ENCODE assay signal across 16 cellular contexts in genomic region chr20:49701916-49702315, GRCh38. TPM values are rescaled to one million over a fixed set of nuclear protein-coding genes. Genes with fewer than 3 reads are reported as not detected.
DNase-seq lines count a peak whose midpoint lies in the region; ATAC-seq, FAIRE-seq and TF ChIP-seq lines count a peak whose summit lies in the region.
"Had no signal": no experiment of that assay in that cellular context is flagged by ENCODE, and none has a peak within 500 bp of the region (broad histone marks: within the 10 kb centered on the region; RNA-seq: fewer than 3 reads in every experiment).

No MANE protein-coding gene starts in this region.

- H3K27me3 ChIP-seq in HCT116 (ENCODE audit: insufficient read depth, low read length), result no peaks in the 10 kb centered on the region
- H3K27me3 ChIP-seq: pancreas had no signal

- TF ChIP-seq EP300 in A549 (IDR thresholded peaks at IDR 0.05), result no peak

- TF ChIP-seq RAD21 in A549 (conservative IDR thresholded peaks at IDR 0.05 in 1 of 2, IDR thresholded peaks at IDR 0.05 in 1 of 2) (no peak), HCT116 (IDR thresholded peaks at IDR 0.05; ENCODE audit: low read depth) (no peak)

- H2AFZ ChIP-seq in HCT116 (ENCODE audit: low read depth, low read length, poor library complexity, severe bottlenecking), result no peak overlapping the region

- WGBS in A549 (ENCODE audit: missing lambda C conversion rate), result 55% methylated on average over 8 of the region's 8 CpGs
- 100% methylated on average over 1 of the region's 8 CpGs for WGBS in mesodermal cell (ENCODE audit: insufficient coverage in 2 of 2), 2 experiments

- POLR2A ChIA-PET in A549 (lab: Yijun Ruan, JAX) (interaction anchor here (1.4 to 1.6 kb wide), 4 partner anchors 27 to 111 kb away, joined by 4 to 5 read pairs (median 5); partner anchors contain the start of gene SLC9A8), HCT116 (lab: Charles Lee) (interaction anchor here (0.7 to 1.7 kb wide), 4 partner anchors 8 to 18 kb away, joined by 3 to 6 read pairs (median 5); no protein-coding TSS in a partner anchor)

- H3K4me1 Mint-ChIP-seq in activated naive CD8-positive, alpha-beta T cell (ENCODE audit: low read depth), result peaks cover 62% of the 10 kb centered on the region

- no peak for DNase-seq in A549 (ENCODE audit: low read depth in 1 of 2, low spot score in 1 of 2)
- DNase-seq in HCT116 (ENCODE audit: low read depth, low spot score), result no peak
- DNase-seq in NCI-H146 treated with DMSO at 0.1 percent for 48 hours (lab: John Stamatoyannopoulos, UW; ENCODE audit: unreplicated experiment), result no peak
- DNase-seq: activated naive CD4-positive, alpha-beta T cell treated with anti-CD3 and anti-CD28 coated beads, Interleukin-2, amount 50 U/mL, for 16 hours; AML-193; DND-41; pancreas had no signal

- no TSS peak for BruUV-seq in HCT116 (replicated peaks; lab: Mats Ljungman, UMichigan)

- TF ChIP-seq POLR2A in A549 (IDR thresholded peaks at IDR 0.05; ENCODE audit: low read length) (no peak), HCT116 (IDR thresholded peaks at IDR 0.05; ENCODE audit: borderline replicate concordance, extremely low read depth, insufficient read depth, insufficient read length) (no peak)

- H3K4me3 ChIP-seq in A549 (peak overlapping the region; percentile 12; the same call in 1 of the 3 replicates), HCT116 (replicated peaks in 1 of 2; ENCODE audit: low read depth in 1 of 2, low read length in 2 of 2) (no peak overlapping the region), mesodermal cell (ENCODE audit: extremely low read depth, insufficient read depth, low read length, poor library complexity, severe bottlenecking) (no peak overlapping the region)
- H3K4me3 ChIP-seq: lung, pancreas had no signal

- no peak overlapping the region for H3K9ac ChIP-seq in HCT116 (ENCODE audit: low read length)

- no peak for FAIRE-seq in A549 (lab: Jason Lieb, UNC)
- FAIRE-seq: pancreas, RCC 7860 had no signal

- H3K27ac Mint-ChIP-seq in activated naive CD8-positive, alpha-beta T cell, result peak overlapping the region; percentile 58

- H3K36me3 ChIP-seq in HCT116 (ENCODE audit: control insufficient read depth in 1 of 2, insufficient read depth in 2 of 2, low read length in 2 of 2), result no peaks in the 10 kb centered on the region
- peaks cover 4% of the 10 kb centered on the region for H3K36me3 ChIP-seq in mesodermal cell (ENCODE audit: control insufficient read depth, insufficient read depth, low read length)
- H3K36me3 ChIP-seq: pancreas had no signal

- peaks cover 44% of the 10 kb centered on the region; the same call in 1 of the 2 replicates for H4K20me1 ChIP-seq in HCT116 (ENCODE audit: insufficient read depth)

- CTCF ChIA-PET in A549 (lab: Yijun Ruan, JAX), result interaction anchor here (0.9 to 2.5 kb wide), 3 partner anchors 9 to 91 kb away, joined by 5 to 11 read pairs (median 8); no protein-coding TSS in a partner anchor
- CTCF ChIA-PET in HCT116 (lab: Charles Lee), result no interaction called here

- H3K27me3 Mint-ChIP-seq in activated naive CD8-positive, alpha-beta T cell, result no peaks in the 10 kb centered on the region

- H3K9me3 ChIP-seq in A549, result no peaks in the 10 kb centered on the region
- no peaks in the 10 kb centered on the region for H3K9me3 ChIP-seq in HCT116 (ENCODE audit: control insufficient read depth in 1 of 2, insufficient read depth in 1 of 2, low read depth in 1 of 2, low read length in 2 of 2)
- no peaks in the 10 kb centered on the region for H3K9me3 ChIP-seq in mesodermal cell (ENCODE audit: control insufficient read depth, low read length)
- H3K9me3 ChIP-seq: pancreas had no signal

- H3K4me2 ChIP-seq in A549, result peak overlapping the region; percentile 85
- H3K4me2 ChIP-seq in HCT116 (ENCODE audit: low read length), result peak overlapping the region; percentile 56

- H3K79me2 ChIP-seq in HCT116 (ENCODE audit: insufficient read depth, low read length), result peaks cover 99% of the 10 kb centered on the region

- intact Hi-C loops in HCT116 (cut with micrococcal nuclease), result no loop called here

- no peak overlapping the region for H3K4me3 Mint-ChIP-seq in activated naive CD8-positive, alpha-beta T cell

- H3K9me2 ChIP-seq in HCT116 (ENCODE audit: insufficient read depth), result no peaks in the 10 kb centered on the region

- H3K27ac ChIP-seq in A549 (peak overlapping the region; percentile 98), HCT116 (ENCODE audit: low read depth, low read length) (peak overlapping the region; percentile 58), mesodermal cell (ENCODE audit: low read depth, low read length, severe bottlenecking) (peak overlapping the region; percentile 42)

- TF ChIP-seq CTCF in A549 (IDR thresholded peaks at IDR 0.05) (no peak), HCT116 (IDR thresholded peaks at IDR 0.05 in 2 of 3, conservative IDR thresholded peaks at IDR 0.05 in 1 of 3; ENCODE audit: borderline replicate concordance in 1 of 3, insufficient read depth in 1 of 3, low read depth in 2 of 3, low read length in 2 of 3) (no peak)

- H3K9me3 Mint-ChIP-seq in activated naive CD8-positive, alpha-beta T cell (ENCODE audit: low read depth), result no peaks in the 10 kb centered on the region
- H3K9me3 Mint-ChIP-seq: IgD-negative memory B cell had no signal

- peaks cover 2% of the 10 kb centered on the region for H3K36me3 Mint-ChIP-seq in activated naive CD8-positive, alpha-beta T cell

- no peak for ATAC-seq in A549
- no peak for ATAC-seq in HCT116
- ATAC-seq in HG03469 (IDR thresholded peaks at IDR 0.05; ENCODE audit: unreplicated experiment), result no peak
- no peak for ATAC-seq in GM21723 (IDR thresholded peaks at IDR 0.05; ENCODE audit: unreplicated experiment)
- no peak for ATAC-seq in HG02885 (IDR thresholded peaks at IDR 0.05; ENCODE audit: poor library complexity, unreplicated experiment)
- ATAC-seq: esophagus mucosa had no signal

- H3K4me1 ChIP-seq in A549 (peaks cover 93% of the 10 kb centered on the region), HCT116 (ENCODE audit: control insufficient read depth in 1 of 2, insufficient read depth in 2 of 2, low read length in 2 of 2) (peaks cover 68 to 76% of the 10 kb centered on the region in 2 experiments), mesodermal cell (ENCODE audit: control insufficient read depth, insufficient read depth, low read length, poor library complexity, severe bottlenecking) (peaks cover 24% of the 10 kb centered on the region)

- RAD21 ChIA-PET in HCT116 (lab: Charles Lee; ENCODE audit: low non-redundant PET in 1 of 2, low total read pairs in 2 of 2, uncharacterized antibody in 2 of 2, unreplicated experiment in 2 of 2), result no interaction called here

TF ChIP-seq in A549, 52 proteins besides CTCF, POLR2A, EP300 and RAD21:
- no peak for TF ChIP-seq FOSL2 (IDR thresholded peaks at IDR 0.05)
- TF ChIP-seq FOSL2 (CRISPR knock-in tag; IDR thresholded peaks at IDR 0.05), result no peak
- TF ChIP-seq CEBPB (IDR thresholded peaks at IDR 0.05), result no peak
- no peak for TF ChIP-seq MYC (IDR thresholded peaks at IDR 0.05; ENCODE audit: borderline replicate concordance, low read length)

TF ChIP-seq in HCT116, 20 proteins besides CTCF, POLR2A, EP300 and RAD21 (continues in another document):
- TF ChIP-seq EGR1 (IDR thresholded peaks at IDR 0.05; ENCODE audit: low read depth), result no peak
- no peak for TF ChIP-seq ATF3 (IDR thresholded peaks at IDR 0.05)
- TF ChIP-seq POLR2AphosphoS5 (IDR thresholded peaks at IDR 0.05; ENCODE audit: low read depth, low read length), result no peak
- TF ChIP-seq REST (IDR thresholded peaks at IDR 0.05; ENCODE audit: low read depth), result no peak
- TF ChIP-seq SIN3A (IDR thresholded peaks at IDR 0.05; ENCODE audit: low read depth), result no peak
- no peak for TF ChIP-seq YY1 (IDR thresholded peaks at IDR 0.05; ENCODE audit: extremely low read depth, insufficient replicate concordance, low read depth, low read length)
- TF ChIP-seq MAX (IDR thresholded peaks at IDR 0.05), result no peak

RNA-seq across cellular contexts. Expression of gene B4GALT5, which starts 11.8 kb away (rescaled TPM):
- polyA plus RNA-seq in A549 (2011; rRNA removed), result 82.8 and 88.7 TPM in 2 replicates
- 39.0 and 48.5 TPM in 2 replicates for polyA plus RNA-seq in A549 (2012; cell fraction: cytosol; rRNA removed)
- 23.2 and 34.8 TPM in 2 replicates for polyA plus RNA-seq in A549 (2012; cell fraction: nucleus; rRNA removed)
- 68.1 to 84.0 TPM (median 81.5 TPM) in 3 replicates for polyA plus RNA-seq in A549 (2017; fragmentation: RNase III; extraction: RNeasy Plus Mini Kit Qiagen cat#74134 plus additional on column Dnase treatment)
- 66.0 and 68.4 TPM in 2 replicates for polyA minus RNA-seq in A549 (2011; rRNA and poly(A)+ RNA removed)
- 92.5 TPM for total RNA-seq in HCT116 (2021; ENCODE audit: unreplicated experiment)
- polyA plus RNA-seq in HCT116 (2012), result 39.5 and 44.4 TPM in 2 replicates
- 30.3 TPM for polyA plus RNA-seq in mesodermal cell (2013, experiment 1 of 2)
- polyA plus RNA-seq in mesodermal cell (2013, experiment 2 of 2), result 25.8 TPM

Comparison
In these comparisons a context has a peak if more than half of its experiments do, and no peak if none do; other contexts are left out.
1. H3K27ac ChIP-seq: peak in every context shown above with its lines; median percentile 98 in A549; 58 in HCT116; 42 in mesodermal cell.